1 cellular context compared by ENCODE assay signal in genomic region chr19:51926784-51927741, GRCh38.
TF ChIP-seq lines count a peak whose summit lies in the region.

Gene ZNF613, plus strand, starts transcription at chr19:51927472. Its CDS starts 8,749 bp downstream, at chr19:51936221.

TF ChIP-seq in GM12878, 131 proteins besides CTCF, POLR2A, EP300 and RAD21 (continued from another document and continues in another):
- TF ChIP-seq, protein P1, sequence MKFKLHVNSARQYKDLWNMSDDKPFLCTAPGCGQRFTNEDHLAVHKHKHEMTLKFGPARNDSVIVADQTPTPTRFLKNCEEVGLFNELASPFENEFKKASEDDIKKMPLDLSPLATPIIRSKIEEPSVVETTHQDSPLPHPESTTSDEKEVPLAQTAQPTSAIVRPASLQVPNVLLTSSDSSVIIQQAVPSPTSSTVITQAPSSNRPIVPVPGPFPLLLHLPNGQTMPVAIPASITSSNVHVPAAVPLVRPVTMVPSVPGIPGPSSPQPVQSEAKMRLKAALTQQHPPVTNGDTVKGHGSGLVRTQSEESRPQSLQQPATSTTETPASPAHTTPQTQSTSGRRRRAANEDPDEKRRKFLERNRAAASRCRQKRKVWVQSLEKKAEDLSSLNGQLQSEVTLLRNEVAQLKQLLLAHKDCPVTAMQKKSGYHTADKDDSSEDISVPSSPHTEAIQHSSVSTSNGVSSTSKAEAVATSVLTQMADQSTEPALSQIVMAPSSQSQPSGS (IDR thresholded peaks at IDR 0.05; ENCODE audit: low read length): no peak
- TF ChIP-seq YY1 (IDR thresholded peaks at IDR 0.05; ENCODE audit: low read depth, low read length): peak; percentile 97
- 0 out of 2 replicates have a peak, but pooled peaks have one; percentile 12 for TF ChIP-seq BACH1 (IDR thresholded peaks at IDR 0.05; ENCODE audit: borderline replicate concordance)
- TF ChIP-seq IKZF2 (IDR thresholded peaks at IDR 0.05): peak; percentile 48 to 49; a peak in 3 of 4 replicates
- TF ChIP-seq CBX5 (IDR thresholded peaks at IDR 0.05; ENCODE audit: low read depth): no peak; the same call in 1 of the 2 replicates
- peak; percentile 75 for TF ChIP-seq ATF7 (IDR thresholded peaks at IDR 0.05; ENCODE audit: low read depth)
- 0 out of 2 replicates have a peak, but pooled peaks have one; percentile 20 for TF ChIP-seq ASH2L (IDR thresholded peaks at IDR 0.05; ENCODE audit: borderline replicate concordance, low read depth)
- no peak for TF ChIP-seq FOXM1 (IDR thresholded peaks at IDR 0.05; ENCODE audit: low read depth, low read length)
- TF ChIP-seq, protein P2, sequence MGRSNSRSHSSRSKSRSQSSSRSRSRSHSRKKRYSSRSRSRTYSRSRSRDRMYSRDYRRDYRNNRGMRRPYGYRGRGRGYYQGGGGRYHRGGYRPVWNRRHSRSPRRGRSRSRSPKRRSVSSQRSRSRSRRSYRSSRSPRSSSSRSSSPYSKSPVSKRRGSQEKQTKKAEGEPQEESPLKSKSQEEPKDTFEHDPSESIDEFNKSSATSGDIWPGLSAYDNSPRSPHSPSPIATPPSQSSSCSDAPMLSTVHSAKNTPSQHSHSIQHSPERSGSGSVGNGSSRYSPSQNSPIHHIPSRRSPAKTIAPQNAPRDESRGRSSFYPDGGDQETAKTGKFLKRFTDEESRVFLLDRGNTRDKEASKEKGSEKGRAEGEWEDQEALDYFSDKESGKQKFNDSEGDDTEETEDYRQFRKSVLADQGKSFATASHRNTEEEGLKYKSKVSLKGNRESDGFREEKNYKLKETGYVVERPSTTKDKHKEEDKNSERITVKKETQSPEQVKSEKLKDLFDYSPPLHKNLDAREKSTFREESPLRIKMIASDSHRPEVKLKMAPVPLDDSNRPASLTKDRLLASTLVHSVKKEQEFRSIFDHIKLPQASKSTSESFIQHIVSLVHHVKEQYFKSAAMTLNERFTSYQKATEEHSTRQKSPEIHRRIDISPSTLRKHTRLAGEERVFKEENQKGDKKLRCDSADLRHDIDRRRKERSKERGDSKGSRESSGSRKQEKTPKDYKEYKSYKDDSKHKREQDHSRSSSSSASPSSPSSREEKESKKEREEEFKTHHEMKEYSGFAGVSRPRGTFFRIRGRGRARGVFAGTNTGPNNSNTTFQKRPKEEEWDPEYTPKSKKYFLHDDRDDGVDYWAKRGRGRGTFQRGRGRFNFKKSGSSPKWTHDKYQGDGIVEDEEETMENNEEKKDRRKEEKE (IDR thresholded peaks at IDR 0.05): no peak
- no peak for TF ChIP-seq ETV6 (conservative IDR thresholded peaks at IDR 0.05 in 1 of 2, IDR thresholded peaks at IDR 0.05 in 1 of 2; ENCODE audit: borderline replicate concordance in 1 of 2, low read depth in 1 of 2)
- no peak for TF ChIP-seq LARP7 (IDR thresholded peaks at IDR 0.05)
- no peak for TF ChIP-seq TBL1XR1 (IDR thresholded peaks at IDR 0.05; ENCODE audit: low read depth, low read length)
- 0 out of 2 replicates have a peak, but pooled peaks have one; percentile 10 for TF ChIP-seq MAX (IDR thresholded peaks at IDR 0.05; ENCODE audit: low read depth, low read length)
- TF ChIP-seq SMARCA5 (IDR thresholded peaks at IDR 0.05): no peak
- peak; percentile 75; the same call in 1 of the 2 replicates for TF ChIP-seq RELB (IDR thresholded peaks at IDR 0.05; ENCODE audit: low read depth)
- TF ChIP-seq, protein P3, sequence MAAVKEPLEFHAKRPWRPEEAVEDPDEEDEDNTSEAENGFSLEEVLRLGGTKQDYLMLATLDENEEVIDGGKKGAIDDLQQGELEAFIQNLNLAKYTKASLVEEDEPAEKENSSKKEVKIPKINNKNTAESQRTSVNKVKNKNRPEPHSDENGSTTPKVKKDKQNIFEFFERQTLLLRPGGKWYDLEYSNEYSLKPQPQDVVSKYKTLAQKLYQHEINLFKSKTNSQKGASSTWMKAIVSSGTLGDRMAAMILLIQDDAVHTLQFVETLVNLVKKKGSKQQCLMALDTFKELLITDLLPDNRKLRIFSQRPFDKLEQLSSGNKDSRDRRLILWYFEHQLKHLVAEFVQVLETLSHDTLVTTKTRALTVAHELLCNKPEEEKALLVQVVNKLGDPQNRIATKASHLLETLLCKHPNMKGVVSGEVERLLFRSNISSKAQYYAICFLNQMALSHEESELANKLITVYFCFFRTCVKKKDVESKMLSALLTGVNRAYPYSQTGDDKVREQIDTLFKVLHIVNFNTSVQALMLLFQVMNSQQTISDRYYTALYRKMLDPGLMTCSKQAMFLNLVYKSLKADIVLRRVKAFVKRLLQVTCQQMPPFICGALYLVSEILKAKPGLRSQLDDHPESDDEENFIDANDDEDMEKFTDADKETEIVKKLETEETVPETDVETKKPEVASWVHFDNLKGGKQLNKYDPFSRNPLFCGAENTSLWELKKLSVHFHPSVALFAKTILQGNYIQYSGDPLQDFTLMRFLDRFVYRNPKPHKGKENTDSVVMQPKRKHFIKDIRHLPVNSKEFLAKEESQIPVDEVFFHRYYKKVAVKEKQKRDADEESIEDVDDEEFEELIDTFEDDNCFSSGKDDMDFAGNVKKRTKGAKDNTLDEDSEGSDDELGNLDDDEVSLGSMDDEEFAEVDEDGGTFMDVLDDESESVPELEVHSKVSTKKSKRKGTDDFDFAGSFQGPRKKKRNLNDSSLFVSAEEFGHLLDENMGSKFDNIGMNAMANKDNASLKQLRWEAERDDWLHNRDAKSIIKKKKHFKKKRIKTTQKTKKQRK (IDR thresholded peaks at IDR 0.05; ENCODE audit: low read depth, low read length): no peak
- TF ChIP-seq MYC (IDR thresholded peaks at IDR 0.05; ENCODE audit: insufficient read depth, insufficient read length, insufficient replicate concordance, low read length, severe bottlenecking): no peak
- TF ChIP-seq, protein P4, sequence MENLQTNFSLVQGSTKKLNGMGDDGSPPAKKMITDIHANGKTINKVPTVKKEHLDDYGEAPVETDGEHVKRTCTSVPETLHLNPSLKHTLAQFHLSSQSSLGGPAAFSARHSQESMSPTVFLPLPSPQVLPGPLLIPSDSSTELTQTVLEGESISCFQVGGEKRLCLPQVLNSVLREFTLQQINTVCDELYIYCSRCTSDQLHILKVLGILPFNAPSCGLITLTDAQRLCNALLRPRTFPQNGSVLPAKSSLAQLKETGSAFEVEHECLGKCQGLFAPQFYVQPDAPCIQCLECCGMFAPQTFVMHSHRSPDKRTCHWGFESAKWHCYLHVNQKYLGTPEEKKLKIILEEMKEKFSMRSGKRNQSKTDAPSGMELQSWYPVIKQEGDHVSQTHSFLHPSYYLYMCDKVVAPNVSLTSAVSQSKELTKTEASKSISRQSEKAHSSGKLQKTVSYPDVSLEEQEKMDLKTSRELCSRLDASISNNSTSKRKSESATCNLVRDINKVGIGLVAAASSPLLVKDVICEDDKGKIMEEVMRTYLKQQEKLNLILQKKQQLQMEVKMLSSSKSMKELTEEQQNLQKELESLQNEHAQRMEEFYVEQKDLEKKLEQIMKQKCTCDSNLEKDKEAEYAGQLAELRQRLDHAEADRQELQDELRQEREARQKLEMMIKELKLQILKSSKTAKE (IDR thresholded peaks at IDR 0.05; ENCODE audit: low read depth, poor library complexity, severe bottlenecking): peak; percentile 26
- TF ChIP-seq IRF4 (IDR thresholded peaks at IDR 0.05; ENCODE audit: low read depth, low read length): no peak
- no peak for TF ChIP-seq IRF3 (IDR thresholded peaks at IDR 0.05)
- TF ChIP-seq, protein P5, sequence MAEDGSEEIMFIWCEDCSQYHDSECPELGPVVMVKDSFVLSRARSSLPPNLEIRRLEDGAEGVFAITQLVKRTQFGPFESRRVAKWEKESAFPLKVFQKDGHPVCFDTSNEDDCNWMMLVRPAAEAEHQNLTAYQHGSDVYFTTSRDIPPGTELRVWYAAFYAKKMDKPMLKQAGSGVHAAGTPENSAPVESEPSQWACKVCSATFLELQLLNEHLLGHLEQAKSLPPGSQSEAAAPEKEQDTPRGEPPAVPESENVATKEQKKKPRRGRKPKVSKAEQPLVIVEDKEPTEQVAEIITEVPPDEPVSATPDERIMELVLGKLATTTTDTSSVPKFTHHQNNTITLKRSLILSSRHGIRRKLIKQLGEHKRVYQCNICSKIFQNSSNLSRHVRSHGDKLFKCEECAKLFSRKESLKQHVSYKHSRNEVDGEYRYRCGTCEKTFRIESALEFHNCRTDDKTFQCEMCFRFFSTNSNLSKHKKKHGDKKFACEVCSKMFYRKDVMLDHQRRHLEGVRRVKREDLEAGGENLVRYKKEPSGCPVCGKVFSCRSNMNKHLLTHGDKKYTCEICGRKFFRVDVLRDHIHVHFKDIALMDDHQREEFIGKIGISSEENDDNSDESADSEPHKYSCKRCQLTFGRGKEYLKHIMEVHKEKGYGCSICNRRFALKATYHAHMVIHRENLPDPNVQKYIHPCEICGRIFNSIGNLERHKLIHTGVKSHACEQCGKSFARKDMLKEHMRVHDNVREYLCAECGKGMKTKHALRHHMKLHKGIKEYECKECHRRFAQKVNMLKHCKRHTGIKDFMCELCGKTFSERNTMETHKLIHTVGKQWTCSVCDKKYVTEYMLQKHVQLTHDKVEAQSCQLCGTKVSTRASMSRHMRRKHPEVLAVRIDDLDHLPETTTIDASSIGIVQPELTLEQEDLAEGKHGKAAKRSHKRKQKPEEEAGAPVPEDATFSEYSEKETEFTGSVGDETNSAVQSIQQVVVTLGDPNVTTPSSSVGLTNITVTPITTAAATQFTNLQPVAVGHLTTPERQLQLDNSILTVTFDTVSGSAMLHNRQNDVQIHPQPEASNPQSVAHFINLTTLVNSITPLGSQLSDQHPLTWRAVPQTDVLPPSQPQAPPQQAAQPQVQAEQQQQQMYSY (CRISPR knock-in tag; IDR thresholded peaks at IDR 0.05): no peak
- TF ChIP-seq CBX3 (IDR thresholded peaks at IDR 0.05; ENCODE audit: borderline replicate concordance, low read depth): no peak
- TF ChIP-seq CHD1 (IDR thresholded peaks at IDR 0.05; ENCODE audit: low read depth, low read length): no peak
- TF ChIP-seq TCF12 (IDR thresholded peaks at IDR 0.05; ENCODE audit: low read depth, low read length): no peak
- no peak for TF ChIP-seq JUNB (IDR thresholded peaks at IDR 0.05)
- TF ChIP-seq, protein P6, sequence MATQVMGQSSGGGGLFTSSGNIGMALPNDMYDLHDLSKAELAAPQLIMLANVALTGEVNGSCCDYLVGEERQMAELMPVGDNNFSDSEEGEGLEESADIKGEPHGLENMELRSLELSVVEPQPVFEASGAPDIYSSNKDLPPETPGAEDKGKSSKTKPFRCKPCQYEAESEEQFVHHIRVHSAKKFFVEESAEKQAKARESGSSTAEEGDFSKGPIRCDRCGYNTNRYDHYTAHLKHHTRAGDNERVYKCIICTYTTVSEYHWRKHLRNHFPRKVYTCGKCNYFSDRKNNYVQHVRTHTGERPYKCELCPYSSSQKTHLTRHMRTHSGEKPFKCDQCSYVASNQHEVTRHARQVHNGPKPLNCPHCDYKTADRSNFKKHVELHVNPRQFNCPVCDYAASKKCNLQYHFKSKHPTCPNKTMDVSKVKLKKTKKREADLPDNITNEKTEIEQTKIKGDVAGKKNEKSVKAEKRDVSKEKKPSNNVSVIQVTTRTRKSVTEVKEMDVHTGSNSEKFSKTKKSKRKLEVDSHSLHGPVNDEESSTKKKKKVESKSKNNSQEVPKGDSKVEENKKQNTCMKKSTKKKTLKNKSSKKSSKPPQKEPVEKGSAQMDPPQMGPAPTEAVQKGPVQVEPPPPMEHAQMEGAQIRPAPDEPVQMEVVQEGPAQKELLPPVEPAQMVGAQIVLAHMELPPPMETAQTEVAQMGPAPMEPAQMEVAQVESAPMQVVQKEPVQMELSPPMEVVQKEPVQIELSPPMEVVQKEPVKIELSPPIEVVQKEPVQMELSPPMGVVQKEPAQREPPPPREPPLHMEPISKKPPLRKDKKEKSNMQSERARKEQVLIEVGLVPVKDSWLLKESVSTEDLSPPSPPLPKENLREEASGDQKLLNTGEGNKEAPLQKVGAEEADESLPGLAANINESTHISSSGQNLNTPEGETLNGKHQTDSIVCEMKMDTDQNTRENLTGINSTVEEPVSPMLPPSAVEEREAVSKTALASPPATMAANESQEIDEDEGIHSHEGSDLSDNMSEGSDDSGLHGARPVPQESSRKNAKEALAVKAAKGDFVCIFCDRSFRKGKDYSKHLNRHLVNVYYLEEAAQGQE (IDR thresholded peaks at IDR 0.05; ENCODE audit: low read depth, low read length): no peak
- no peak for TF ChIP-seq MTA3 (IDR thresholded peaks at IDR 0.05; ENCODE audit: borderline replicate concordance, low read length)
- no peak for TF ChIP-seq ZZZ3 (IDR thresholded peaks at IDR 0.05; ENCODE audit: control insufficient read depth, insufficient read length, low read depth)
- TF ChIP-seq, protein P7, sequence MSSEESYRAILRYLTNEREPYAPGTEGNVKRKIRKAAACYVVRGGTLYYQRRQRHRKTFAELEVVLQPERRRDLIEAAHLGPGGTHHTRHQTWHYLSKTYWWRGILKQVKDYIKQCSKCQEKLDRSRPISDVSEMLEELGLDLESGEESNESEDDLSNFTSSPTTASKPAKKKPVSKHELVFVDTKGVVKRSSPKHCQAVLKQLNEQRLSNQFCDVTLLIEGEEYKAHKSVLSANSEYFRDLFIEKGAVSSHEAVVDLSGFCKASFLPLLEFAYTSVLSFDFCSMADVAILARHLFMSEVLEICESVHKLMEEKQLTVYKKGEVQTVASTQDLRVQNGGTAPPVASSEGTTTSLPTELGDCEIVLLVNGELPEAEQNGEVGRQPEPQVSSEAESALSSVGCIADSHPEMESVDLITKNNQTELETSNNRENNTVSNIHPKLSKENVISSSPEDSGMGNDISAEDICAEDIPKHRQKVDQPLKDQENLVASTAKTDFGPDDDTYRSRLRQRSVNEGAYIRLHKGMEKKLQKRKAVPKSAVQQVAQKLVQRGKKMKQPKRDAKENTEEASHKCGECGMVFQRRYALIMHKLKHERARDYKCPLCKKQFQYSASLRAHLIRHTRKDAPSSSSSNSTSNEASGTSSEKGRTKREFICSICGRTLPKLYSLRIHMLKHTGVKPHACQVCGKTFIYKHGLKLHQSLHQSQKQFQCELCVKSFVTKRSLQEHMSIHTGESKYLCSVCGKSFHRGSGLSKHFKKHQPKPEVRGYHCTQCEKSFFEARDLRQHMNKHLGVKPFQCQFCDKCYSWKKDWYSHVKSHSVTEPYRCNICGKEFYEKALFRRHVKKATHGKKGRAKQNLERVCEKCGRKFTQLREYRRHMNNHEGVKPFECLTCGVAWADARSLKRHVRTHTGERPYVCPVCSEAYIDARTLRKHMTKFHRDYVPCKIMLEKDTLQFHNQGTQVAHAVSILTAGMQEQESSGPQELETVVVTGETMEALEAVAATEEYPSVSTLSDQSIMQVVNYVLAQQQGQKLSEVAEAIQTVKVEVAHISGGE (CRISPR knock-in tag; IDR thresholded peaks at IDR 0.05): no peak
